ENCODE assay signal across 10 cellular contexts in the genomic region with DNA sequence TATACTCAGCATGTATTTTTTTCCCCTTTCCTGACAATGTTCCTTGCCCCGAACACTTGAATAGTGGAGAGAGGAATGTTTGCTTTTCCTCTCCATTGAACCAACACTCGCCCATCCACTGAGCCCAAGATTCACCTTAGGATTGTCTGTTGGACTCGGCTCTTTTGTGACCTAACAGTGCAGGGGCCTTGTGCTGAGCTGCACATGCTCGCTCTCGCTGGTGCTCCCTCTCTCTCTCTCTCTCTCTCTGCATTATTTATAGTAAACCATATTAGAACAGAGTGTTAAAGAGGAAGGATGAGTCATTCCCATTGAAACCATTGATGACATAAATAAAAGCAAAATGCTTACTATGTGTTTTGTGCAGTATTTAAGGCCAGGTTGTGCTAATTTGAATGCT. TPM values are rescaled to one million over a fixed set of nuclear protein-coding genes. Genes with fewer than 3 reads are reported as not detected.
DNase-seq lines count a peak whose midpoint lies in the region; ATAC-seq and TF ChIP-seq lines count a peak whose summit lies in the region.
"Had no signal": no experiment of that assay in that cellular context is flagged by ENCODE, and none has a peak within 500 bp of the region (broad histone marks: within the 10 kb centered on the region; RNA-seq: fewer than 3 reads in every experiment).

No MANE protein-coding gene starts in this region.

- POLR2A ChIA-PET in MCF 10A (lab: Yijun Ruan, JAX): interaction anchor here (0.6 to 4.2 kb wide), 13 partner anchors 9 to 228 kb away, joined by 3 to 15 read pairs (median 7); no protein-coding TSS in a partner anchor

- intact Hi-C loops in MCF 10A (cut with micrococcal nuclease): loop anchor here (5.0 kb wide), 1 partner anchor 82 kb away; no protein-coding TSS in a partner anchor
- intact Hi-C loops in mammary epithelial cell (cut with micrococcal nuclease): no loop called here
- intact Hi-C loops in body of pancreas (cut with DNase I): no loop called here
- intact Hi-C loops in left colon (cut with DNase I, micrococcal nuclease): no loop called here

- no peaks in the 10 kb centered on the region for H3K79me2 ChIP-seq in mammary epithelial cell (ENCODE audit: insufficient read depth, low read length)

- no peak overlapping the region for H3K4me2 ChIP-seq in mammary epithelial cell (ENCODE audit: insufficient read depth, low read depth, low read length)

- in situ Hi-C loops in mammary epithelial cell (cut with MboI; ENCODE audit: low sequenced_read_pairs in 2 of 2): no loop called here

- no peaks in the 10 kb centered on the region for H3K27me3 ChIP-seq in mammary epithelial cell (ENCODE audit: insufficient read depth, low read length)
- no peaks in the 10 kb centered on the region for H3K27me3 ChIP-seq in body of pancreas
- H3K27me3 ChIP-seq in lung (ENCODE audit: control insufficient read depth, insufficient read depth): no peaks in the 10 kb centered on the region

- BruUV-seq in MCF 10A (replicated peaks; lab: Mats Ljungman, UMichigan): no TSS peak
- no TSS peak for BruUV-seq in mammary epithelial cell (replicated peaks; lab: Mats Ljungman, UMichigan)

- TF ChIP-seq POLR2A in body of pancreas (IDR thresholded peaks at IDR 0.05): no peak

- WGBS in mammary epithelial cell (ENCODE audit: low coverage, missing lambda C conversion rate): 85% methylated on average over 5 of the region's 5 CpGs
- WGBS in body of pancreas, 2 donors: 24 to 46% methylated on average over 5 of the region's 5 CpGs
- WGBS in lung, 2 donors: 25 to 28% methylated on average over 5 of the region's 5 CpGs

- dilution Hi-C loops in mammary epithelial cell (cut with HindIII; ENCODE audit: low sequenced_read_pairs): no loop called here

- H3K36me3 Mint-ChIP-seq in MCF 10A (ENCODE audit: insufficient read depth, unreplicated experiment): peaks cover 100% of the 10 kb centered on the region

- peak overlapping the region; percentile 67 for H3K4me3 Mint-ChIP-seq in MCF 10A (ENCODE audit: unreplicated experiment)

- peak overlapping the region; percentile 52 for H3K27ac Mint-ChIP-seq in MCF 10A (ENCODE audit: low read depth, unreplicated experiment)

- CTCF ChIA-PET in MCF 10A (lab: Yijun Ruan, JAX): interaction anchor here (0.6 to 1.4 kb wide), 2 partner anchors 75 to 182 kb away, joined by 3 to 4 read pairs; no protein-coding TSS in a partner anchor
- CTCF ChIA-PET in mammary epithelial cell (lab: Charles Lee; ENCODE audit: low non-redundant PET): no interaction called here

- no peaks in the 10 kb centered on the region for H3K9me3 ChIP-seq in mammary epithelial cell (replicated peaks; ENCODE audit: insufficient read depth, low read length)
- no peaks in the 10 kb centered on the region for H3K9me3 ChIP-seq in body of pancreas
- no peaks in the 10 kb centered on the region for H3K9me3 ChIP-seq in lung (ENCODE audit: control insufficient read depth in 2 of 2, insufficient read depth in 1 of 2, low read length in 1 of 2)

- H3K4me3 ChIP-seq in mammary epithelial cell (replicated peaks in 1 of 3; ENCODE audit: insufficient read depth in 1 of 3, low read depth in 2 of 3, low read length in 3 of 3) (no peak overlapping the region), body of pancreas (no peak overlapping the region), lung (no peak overlapping the region)

- H3K27me3 Mint-ChIP-seq in MCF 10A (ENCODE audit: insufficient read depth, unreplicated experiment): no peaks in the 10 kb centered on the region

- peaks cover 78% of the 10 kb centered on the region for H3K4me1 Mint-ChIP-seq in MCF 10A (ENCODE audit: insufficient read depth, unreplicated experiment)

- no peak for TF ChIP-seq CTCF in MCF 10A (IDR thresholded peaks at IDR 0.05; ENCODE audit: unreplicated experiment)
- TF ChIP-seq CTCF in mammary epithelial cell (conservative IDR thresholded peaks at IDR 0.05 in 1 of 2, IDR thresholded peaks at IDR 0.05 in 1 of 2; ENCODE audit: extremely low read depth in 1 of 2, insufficient read depth in 1 of 2, low read depth in 1 of 2, low read length in 2 of 2): no peak
- no peak for TF ChIP-seq CTCF in body of pancreas (IDR thresholded peaks at IDR 0.05)
- no peak for TF ChIP-seq CTCF in lung (IDR thresholded peaks at IDR 0.05; ENCODE audit: control extremely low read depth, extremely low read depth)

- ATAC-seq in body of pancreas (peak; percentile 20), lung (ENCODE audit: insufficient read depth, low FRiP score) (peak; percentile 45), GM18873 (IDR thresholded peaks at IDR 0.05; ENCODE audit: low FRiP score, unreplicated experiment) (no peak), GM21529 (IDR thresholded peaks at IDR 0.05; ENCODE audit: unreplicated experiment) (no peak), left colon (no peak)

- H3K36me3 ChIP-seq in mammary epithelial cell (ENCODE audit: insufficient read depth, low read length) (no peaks in the 10 kb centered on the region), body of pancreas (replicated peaks in 1 of 2; ENCODE audit: insufficient read depth in 1 of 2, low read depth in 2 of 2) (no peaks in the 10 kb centered on the region), lung (ENCODE audit: control insufficient read depth in 2 of 2, insufficient read depth in 2 of 2, low read length in 2 of 2) (peaks cover 17 to 28% of the 10 kb centered on the region in 2 donors)

- H4K20me1 ChIP-seq in mammary epithelial cell (ENCODE audit: insufficient read depth, low read length): no peaks in the 10 kb centered on the region

- no peak overlapping the region for H2AFZ ChIP-seq in mammary epithelial cell (ENCODE audit: low read depth, low read length)

- H3K9me3 Mint-ChIP-seq in MCF 10A (ENCODE audit: unreplicated experiment): no peaks in the 10 kb centered on the region

- H3K9ac ChIP-seq in mammary epithelial cell (ENCODE audit: insufficient read depth, low read length): no peak overlapping the region

- H3K27ac ChIP-seq in mammary epithelial cell (ENCODE audit: insufficient read depth, low read depth, low read length): no peak overlapping the region
- peak overlapping the region; percentile 74 to 89 (median 84) for H3K27ac ChIP-seq in body of pancreas
- peak overlapping the region; percentile 79 to 90 for H3K27ac ChIP-seq in lung (ENCODE audit: low read depth in 1 of 2, low read length in 1 of 2)

- DNase-seq in MCF 10A (ENCODE audit: unreplicated experiment) (peak; percentile 75), mammary epithelial cell (no peak), body of pancreas (peak in 3 of 4 donors; percentile 25 to 63 (median 60)), lung (ENCODE audit: low spot score) (no peak), cerebellar nuclear complex (lab: John Stamatoyannopoulos, UW) (no peak), left colon (no peak)
- DNase-seq: activated CD8-positive, alpha-beta memory T cell treated with anti-CD3 and anti-CD28 coated beads, Interleukin-2, amount 50 U/mL, for 4 hours had no signal

- H3K4me1 ChIP-seq in mammary epithelial cell (ENCODE audit: insufficient read depth, low read length): no peaks in the 10 kb centered on the region
- peaks cover 97% of the 10 kb centered on the region for H3K4me1 ChIP-seq in body of pancreas
- peaks cover 50 to 63% of the 10 kb centered on the region in 2 donors for H3K4me1 ChIP-seq in lung (ENCODE audit: control insufficient read depth in 2 of 2, insufficient read depth in 2 of 2, low read length in 2 of 2)

RNA-seq across cellular contexts. Expression of a gene that starts 20.7 kb away (rescaled TPM):
- total RNA-seq in MCF 10A (2022) (70.4 and 75.3 TPM in 2 replicates), mammary epithelial cell (10 to 100 TPM in 1 of 2 donors, 1 to 10 TPM in 1; 1.6 to 20.2 TPM), body of pancreas (100 to 1,000 TPM in 1 of 2 donors, 10 to 100 TPM in 1; 96.5 to 150 TPM), lung (100 to 1,000 TPM; 165 to 224 TPM), left colon (10 to 100 TPM in 1 of 2 donors, 1 to 10 TPM in 1; 10.0 to 75.1 TPM)
- polyA plus RNA-seq in mammary epithelial cell (0.48 TPM), lung (10 to 100 TPM; 21.4 to 39.8 TPM)
- polyA minus RNA-seq in mammary epithelial cell: 1.7 TPM
- total RNA-seq: Daoy had no signal

Comparison
In these comparisons a context has a peak if more than half of its experiments do, and no peak if none do; other contexts are left out.
1. DNase-seq: peak in MCF 10A (single experiment) and body of pancreas (3 of 4); none in mammary epithelial cell (single experiment), lung (single experiment), cerebellar nuclear complex (0 of 2) and left colon (0 of 2).
2. ATAC-seq: peak in body of pancreas (single experiment) and lung (single experiment); none in GM18873 (single experiment), GM21529 (single experiment) and left colon (single experiment).